ENCODE assay signal across 1 cellular context in the genomic region with DNA sequence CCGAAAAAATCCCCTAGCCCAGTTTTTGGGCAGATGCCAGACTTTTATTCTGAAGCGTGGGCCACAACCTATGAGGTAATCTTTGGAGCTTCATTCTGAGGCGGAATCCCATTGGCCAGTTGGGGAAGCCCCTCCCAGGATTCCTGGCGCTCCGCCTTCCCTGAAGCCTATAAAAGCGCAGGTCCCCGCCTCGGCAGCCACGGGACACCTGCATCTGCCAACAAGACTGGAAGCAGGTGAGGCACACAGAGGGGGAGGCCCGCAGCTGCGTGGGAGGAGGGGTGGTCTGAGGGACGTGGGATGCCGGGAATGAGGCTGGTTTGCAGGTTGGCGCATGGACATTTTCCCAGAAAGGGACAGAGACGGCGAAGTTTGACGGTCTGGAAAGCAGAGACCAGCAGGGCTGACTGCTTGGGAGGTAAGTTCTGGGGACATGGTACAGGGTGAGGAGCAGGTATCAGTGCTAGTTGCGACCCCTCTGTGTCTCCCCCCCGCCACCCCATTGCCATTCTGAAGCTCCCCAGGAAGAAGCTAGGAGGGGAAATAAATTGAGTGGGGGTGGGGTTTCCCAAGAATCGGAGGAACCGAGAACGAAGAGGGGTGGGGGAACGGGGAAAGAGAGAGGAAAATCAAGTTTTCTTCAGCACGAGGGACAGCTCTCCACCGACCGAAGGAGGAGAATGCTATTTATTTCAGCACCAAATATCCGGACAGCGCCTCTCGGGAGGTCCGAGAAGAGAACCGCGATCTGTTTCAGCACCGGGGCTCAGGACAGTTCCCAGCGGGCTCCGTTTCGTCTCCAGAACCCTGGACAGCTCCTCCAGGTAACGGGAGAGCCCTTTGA.
TF ChIP-seq lines count a peak whose summit lies in the region.

No MANE protein-coding gene starts in this region.

TF ChIP-seq in GM12878, 131 proteins besides CTCF, POLR2A, EP300 and RAD21 (continued from another document):
- TF ChIP-seq, protein P1, sequence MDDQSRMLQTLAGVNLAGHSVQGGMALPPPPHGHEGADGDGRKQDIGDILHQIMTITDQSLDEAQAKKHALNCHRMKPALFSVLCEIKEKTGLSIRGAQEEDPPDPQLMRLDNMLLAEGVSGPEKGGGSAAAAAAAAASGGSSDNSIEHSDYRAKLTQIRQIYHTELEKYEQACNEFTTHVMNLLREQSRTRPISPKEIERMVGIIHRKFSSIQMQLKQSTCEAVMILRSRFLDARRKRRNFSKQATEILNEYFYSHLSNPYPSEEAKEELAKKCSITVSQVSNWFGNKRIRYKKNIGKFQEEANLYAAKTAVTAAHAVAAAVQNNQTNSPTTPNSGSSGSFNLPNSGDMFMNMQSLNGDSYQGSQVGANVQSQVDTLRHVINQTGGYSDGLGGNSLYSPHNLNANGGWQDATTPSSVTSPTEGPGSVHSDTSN (IDR thresholded peaks at IDR 0.05; ENCODE audit: insufficient replicate concordance, low read depth, low read length) = no peak
- no peak for TF ChIP-seq CBX3 (IDR thresholded peaks at IDR 0.05; ENCODE audit: borderline replicate concordance, low read depth)
- TF ChIP-seq MYC (IDR thresholded peaks at IDR 0.05; ENCODE audit: insufficient read depth, insufficient read length, insufficient replicate concordance, low read length, severe bottlenecking) = no peak
- TF ChIP-seq CHD2 (IDR thresholded peaks at IDR 0.05; ENCODE audit: borderline replicate concordance, low read depth, low read length) = 0 out of 2 replicates have a peak, but pooled peaks have one; percentile 38
- 0 out of 4 replicates have a peak, but pooled peaks of 1 of the 2 experiments have one; percentile 11 for TF ChIP-seq IKZF2 (IDR thresholded peaks at IDR 0.05)
- no peak for TF ChIP-seq CHD4 (IDR thresholded peaks at IDR 0.05)
- TF ChIP-seq, protein P2, sequence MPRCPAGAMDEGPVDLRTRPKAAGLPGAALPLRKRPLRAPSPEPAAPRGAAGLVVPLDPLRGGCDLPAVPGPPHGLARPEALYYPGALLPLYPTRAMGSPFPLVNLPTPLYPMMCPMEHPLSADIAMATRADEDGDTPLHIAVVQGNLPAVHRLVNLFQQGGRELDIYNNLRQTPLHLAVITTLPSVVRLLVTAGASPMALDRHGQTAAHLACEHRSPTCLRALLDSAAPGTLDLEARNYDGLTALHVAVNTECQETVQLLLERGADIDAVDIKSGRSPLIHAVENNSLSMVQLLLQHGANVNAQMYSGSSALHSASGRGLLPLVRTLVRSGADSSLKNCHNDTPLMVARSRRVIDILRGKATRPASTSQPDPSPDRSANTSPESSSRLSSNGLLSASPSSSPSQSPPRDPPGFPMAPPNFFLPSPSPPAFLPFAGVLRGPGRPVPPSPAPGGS (IDR thresholded peaks at IDR 0.05; ENCODE audit: borderline replicate concordance, insufficient read depth, low read depth, low read length, poor library complexity, severe bottlenecking) = no peak
